Comparison of ENCODE assay signal across 8 cellular contexts in genomic region chr16:85554114-85554790, GRCh38. TPM values are rescaled to one million over a fixed set of nuclear protein-coding genes. Genes with fewer than 3 reads are reported as not detected.
A peak's percentile ranks its signal among the peaks of the same experiment; 100 is the strongest.
DNase-seq lines count a peak whose midpoint lies in the region; ATAC-seq, FAIRE-seq and TF ChIP-seq lines count a peak whose summit lies in the region.

No MANE protein-coding gene starts in this region.

- peak overlapping the region; percentile 64 for H2BK120ac ChIP-seq in IMR-90 (ENCODE audit: low read depth, low read length)

- no peak for TF ChIP-seq RAD21 in IMR-90 (IDR thresholded peaks at IDR 0.05; ENCODE audit: low read length)

- TF ChIP-seq CTCF in IMR-90 (conservative IDR thresholded peaks at IDR 0.05; ENCODE audit: low read depth, low read length) (no peak), heart right ventricle (IDR thresholded peaks at IDR 0.05) (no peak), prostate gland (IDR thresholded peaks at IDR 0.05) (no peak)

- DNase-seq in DMS153 treated with DMSO at 0.1 percent for 48 hours (lab: John Stamatoyannopoulos, UW; ENCODE audit: unreplicated experiment) (peak; percentile 58), IMR-90 (peak; percentile 80), SKM-1 (lab: John Stamatoyannopoulos, UW; ENCODE audit: unreplicated experiment) (peak; percentile 89), adipocyte (ENCODE audit: low read depth) (peak; percentile 86), heart right ventricle (peak; percentile 53 to 82), prostate gland (ENCODE audit: low spot score) (peak; percentile 47), urothelium cell line (ENCODE audit: low spot score) (peak; percentile 86)

- H2BK5ac ChIP-seq in IMR-90 (ENCODE audit: low read depth, low read length, poor library complexity, severe bottlenecking) = peak overlapping the region; percentile 62

- H3K4me2 ChIP-seq in IMR-90 (ENCODE audit: low read depth, low read length) = peak overlapping the region; percentile 86

- H3K9ac ChIP-seq in IMR-90 (ENCODE audit: low read depth, low read length) = peak overlapping the region; percentile 62
- H3K9ac ChIP-seq in adipocyte (ENCODE audit: low read length) = peak overlapping the region; percentile 89

- dilution Hi-C loops in IMR-90 (cut with HindIII; ENCODE audit: low sequenced_read_pairs, unreplicated experiment) = no loop called here

- peak overlapping the region; percentile 75 for H3K14ac ChIP-seq in IMR-90 (replicated peaks; ENCODE audit: low read depth, low read length)

- in situ Hi-C loops in IMR-90 (cut with MboI; ENCODE audit: low sequenced_read_pairs) = no loop called here

- intact Hi-C loops in IMR-90 (cut with micrococcal nuclease) = loop anchor here (1.0 to 10.0 kb wide), 2 partner anchors 39 to 159 kb away; no protein-coding TSS in a partner anchor
- intact Hi-C loops in heart right ventricle (cut with DNase I) = loop anchor here in 3 of 10 donors (2.0 to 5.0 kb wide), 4 partner anchors 57 to 1367 kb away; partner anchors contain the start of gene TAF1C (in 1 of the 3)
- intact Hi-C loops in prostate gland (cut with DNase I) = no loop called here

- no peak for TF ChIP-seq POLR2A in IMR-90 (IDR thresholded peaks at IDR 0.05; ENCODE audit: low read depth, low read length)
- TF ChIP-seq POLR2A in prostate gland (IDR thresholded peaks at IDR 0.05) = no peak

- WGBS in IMR-90 (ENCODE audit: extremely low coverage in 2 of 2, insufficient read length in 1 of 2), 2 experiments = 0% methylated on average over 3 of the region's 35 CpGs; no CpG with 5 or more reads in 1 of the 2 experiments
- 1% methylated on average over 32 to 35 of the region's 35 CpGs for WGBS in heart right ventricle, 2 donors
- WGBS in prostate gland = under 1% methylated on average over 32 of the region's 35 CpGs

- H3K27ac ChIP-seq in IMR-90 (ENCODE audit: insufficient read depth, low read length) (peak overlapping the region; percentile 75), heart right ventricle (peak overlapping the region; percentile 77 to 96 (median 94)), prostate gland (peak overlapping the region; percentile 81 to 83)

- no peaks in the 10 kb centered on the region for H3K27me3 ChIP-seq in IMR-90 (ENCODE audit: control insufficient read depth, insufficient read depth, low read length)
- H3K27me3 ChIP-seq in adipocyte (replicated peaks; ENCODE audit: control insufficient read depth, insufficient read depth, low read length) = no peaks in the 10 kb centered on the region
- no peaks in the 10 kb centered on the region for H3K27me3 ChIP-seq in heart right ventricle
- H3K27me3 ChIP-seq in prostate gland (replicated peaks; ENCODE audit: insufficient read depth) = no peaks in the 10 kb centered on the region

- peak; percentile 17 for FAIRE-seq in urothelium cell line (lab: Jason Lieb, UNC)

- peak overlapping the region; percentile 78 for H3K4ac ChIP-seq in IMR-90 (ENCODE audit: low read depth, low read length)

- peak overlapping the region; percentile 7; the same call in 1 of the 2 replicates for H3K18ac ChIP-seq in IMR-90 (ENCODE audit: low read depth, low read length)

- peak overlapping the region; percentile 16 to 65; a peak in 3 of 4 replicates for H4K8ac ChIP-seq in IMR-90 (ENCODE audit: low read depth in 2 of 2, low read length in 2 of 2)

- H2AFZ ChIP-seq in IMR-90 (replicated peaks; ENCODE audit: low read length, poor library complexity) = peak overlapping the region; percentile 89

- peak overlapping the region; percentile 33; the same call in 1 of the 3 replicates for H2BK15ac ChIP-seq in IMR-90 (ENCODE audit: low read depth, low read length)

- peak; percentile 46 for ATAC-seq in GM21515 (IDR thresholded peaks at IDR 0.05; ENCODE audit: unreplicated experiment)
- peak; percentile 38 for ATAC-seq in IMR-90 (ENCODE audit: low read depth)
- ATAC-seq in heart right ventricle = peak; percentile 13 to 67 (median 54)

- H4K20me1 ChIP-seq in IMR-90 (ENCODE audit: insufficient read depth, low read length) = peaks cover 33% of the 10 kb centered on the region

- CTCF ChIA-PET in IMR-90 (lab: Yijun Ruan, JAX) = interaction anchor here (0.6 kb wide), 1 partner anchor 16 kb away, joined by 3 read pairs; no protein-coding TSS in a partner anchor

- peak overlapping the region; percentile 92 for H2AK9ac ChIP-seq in IMR-90 (replicated peaks; ENCODE audit: low read depth, low read length, poor library complexity)

- H3K9me3 ChIP-seq in IMR-90 (ENCODE audit: control insufficient read depth, insufficient read depth, low read length) (no peaks in the 10 kb centered on the region), adipocyte (ENCODE audit: control insufficient read depth, low read length) (no peaks in the 10 kb centered on the region), heart right ventricle (no peaks in the 10 kb centered on the region), prostate gland (no peaks in the 10 kb centered on the region)

- H2BK20ac ChIP-seq in IMR-90 (ENCODE audit: low read depth, low read length) = 0 out of 2 replicates have a peak overlapping the region, but pooled peaks have one; percentile 21

- POLR2A ChIA-PET in IMR-90 (lab: Charles Lee; ENCODE audit: unreplicated experiment) = interaction anchor here (0.6 to 1.0 kb wide), 3 partner anchors 21 to 158 kb away, joined by 4 read pairs; no protein-coding TSS in a partner anchor

- BruUV-seq in IMR-90 (replicated peaks; lab: Mats Ljungman, UMichigan) = no TSS peak

- peak overlapping the region; percentile 85 for H4K91ac ChIP-seq in IMR-90 (ENCODE audit: insufficient read depth, low read depth, low read length)

- H2AK5ac ChIP-seq in IMR-90 (ENCODE audit: low read depth, low read length) = peak overlapping the region; percentile 82

- H3K36me3 ChIP-seq in IMR-90 (ENCODE audit: control insufficient read depth, insufficient read depth, low read length) (no peaks in the 10 kb centered on the region), adipocyte (ENCODE audit: control insufficient read depth, insufficient read depth, low read length, severe bottlenecking) (no peaks in the 10 kb centered on the region), heart right ventricle (no peaks in the 10 kb centered on the region), prostate gland (no peaks in the 10 kb centered on the region)

- H3K9me1 ChIP-seq in IMR-90 (ENCODE audit: insufficient read depth, low read length) = no peaks in the 10 kb centered on the region

- H3K23ac ChIP-seq in IMR-90 (ENCODE audit: low read depth, low read length) = peak overlapping the region; percentile 88

- H3K56ac ChIP-seq in IMR-90 (ENCODE audit: extremely low read depth, insufficient read depth, low read length) = peak overlapping the region; percentile 84

- H4K5ac ChIP-seq in IMR-90 (ENCODE audit: low read depth, low read length) = peak overlapping the region; percentile 8; the same call in 1 of the 2 replicates

- H3K4me1 ChIP-seq in IMR-90 (ENCODE audit: control insufficient read depth, insufficient read depth, low read length) = peaks cover 10% of the 10 kb centered on the region
- H3K4me1 ChIP-seq in adipocyte (ENCODE audit: control insufficient read depth, insufficient read depth, low read length) = peaks cover 19% of the 10 kb centered on the region
- peaks cover 3 to 53% (median 40%) of the 10 kb centered on the region in 9 donors for H3K4me1 ChIP-seq in heart right ventricle
- peaks cover 18% of the 10 kb centered on the region for H3K4me1 ChIP-seq in prostate gland (replicated peaks)

- peaks cover 6 to 51% of the 10 kb centered on the region in 2 experiments; a peak in 3 of 4 replicates for H3K79me1 ChIP-seq in IMR-90 (ENCODE audit: low read depth in 1 of 2, low read length in 2 of 2)

- H3K4me3 ChIP-seq in IMR-90 (ENCODE audit: insufficient read depth, low read depth, low read length) (peak overlapping the region; percentile 93), adipocyte (ENCODE audit: low read length) (peak overlapping the region; percentile 89), heart right ventricle (peak overlapping the region; percentile 59 to 86 (median 77)), prostate gland (peak overlapping the region; percentile 60 to 66)

TF ChIP-seq in IMR-90, 13 proteins besides CTCF, POLR2A, EP300 and RAD21:
- TF ChIP-seq MAZ (IDR thresholded peaks at IDR 0.05; ENCODE audit: borderline replicate concordance, low read depth, low read length) = 0 out of 2 replicates have a peak, but pooled peaks have one; percentile 41
- TF ChIP-seq CHD1 (IDR thresholded peaks at IDR 0.05; ENCODE audit: low read depth, low read length) = 0 out of 2 replicates have a peak, but pooled peaks have one; percentile 23
- no peak for TF ChIP-seq MAFK (IDR thresholded peaks at IDR 0.05; ENCODE audit: low read depth, low read length)
TF ChIP-seq in IMR-90: peak in this region for 2.

RNA-seq across cellular contexts. Expression of gene GSE1, which starts 58.9 kb away (rescaled TPM):
- 9.4 and 14.9 TPM in 2 replicates for total RNA-seq in IMR-90 (2012; rRNA removed)
- 25.5 and 30.8 TPM in 2 replicates for polyA plus RNA-seq in IMR-90 (2012; rRNA removed)
- 17.0 and 25.6 TPM in 2 replicates for polyA plus RNA-seq in IMR-90 (2012; cell fraction: cytosol; rRNA removed)
- 79.5 and 93.9 TPM in 2 replicates for polyA plus RNA-seq in IMR-90 (2012; cell fraction: nucleus; rRNA removed; ENCODE audit: low replicate concordance)
- 10 to 100 TPM; 31.1 to 53.2 (median 33.6) TPM for total RNA-seq in heart right ventricle
- polyA plus RNA-seq in heart right ventricle = 10 to 100 TPM; 15.6 to 25.0 TPM
- 100 to 1,000 TPM in 1 of 2 donors, 10 to 100 TPM in 1; 41.4 to 146 TPM for total RNA-seq in prostate gland

Comparison
In these comparisons a context has a peak if more than half of its experiments do, and no peak if none do; other contexts are left out.
1. Peak in every context shown above with its lines: DNase-seq, ATAC-seq, H3K4me3 ChIP-seq and H3K27ac ChIP-seq.